26 cellular contexts compared by ENCODE assay signal in the genomic region with DNA sequence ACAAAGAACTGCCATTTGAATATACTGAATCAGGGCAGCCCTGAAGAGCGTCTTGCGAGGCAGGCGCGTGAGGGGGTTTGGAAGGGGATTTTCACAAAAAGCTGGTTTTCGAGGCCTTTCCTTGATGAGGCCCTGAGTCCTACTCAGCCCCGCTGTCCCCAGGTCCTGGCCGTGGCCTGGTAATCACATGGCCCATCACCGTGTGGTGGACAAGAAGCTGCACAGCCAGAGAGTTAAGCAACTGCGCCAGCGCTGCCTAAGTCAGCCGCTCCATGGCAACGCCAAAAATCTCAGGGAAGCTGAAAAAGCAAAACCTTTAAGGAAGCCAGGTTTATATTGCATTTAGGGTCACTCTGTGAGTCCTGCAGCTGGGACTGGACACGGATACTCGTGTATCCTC.
A peak's percentile ranks its signal among the peaks of the same experiment; 100 is the strongest.
DNase-seq lines count a peak whose midpoint lies in the region; ATAC-seq, FAIRE-seq and TF ChIP-seq lines count a peak whose summit lies in the region.
"Had no signal": no experiment of that assay in that cellular context is flagged by ENCODE, and none has a peak within 500 bp of the region (broad histone marks: within the 10 kb centered on the region; RNA-seq: fewer than 3 reads in every experiment).

No MANE protein-coding gene starts in this region.

- H3K79me1 ChIP-seq in H1 (ENCODE audit: low read depth, low read length) (no peaks in the 10 kb centered on the region), trophoblast cell (ENCODE audit: low read length) (peaks cover 13% of the 10 kb centered on the region)

- H3K79me2 ChIP-seq in GM23338 (replicated peaks; ENCODE audit: insufficient read depth) = no peaks in the 10 kb centered on the region
- H3K79me2 ChIP-seq in H1 (ENCODE audit: control insufficient read depth in 1 of 2, insufficient read depth in 2 of 2, low read length in 2 of 2) = no peaks in the 10 kb centered on the region
- H3K79me2 ChIP-seq in trophoblast cell (ENCODE audit: control insufficient read depth, insufficient read depth, low read length, poor library complexity) = peaks cover 3% of the 10 kb centered on the region

- H4K12ac ChIP-seq in trophoblast cell (ENCODE audit: low read depth, low read length) = no peak overlapping the region

- H3K4me3 ChIP-seq in GM23338 (no peak overlapping the region), H1 (ENCODE audit: extremely low read depth in 1 of 4, insufficient read depth in 2 of 4, low read depth in 3 of 4, low read length in 4 of 4) (no peak overlapping the region), trophoblast cell (ENCODE audit: low read depth, low read length) (no peak overlapping the region)
- H3K4me3 ChIP-seq: BLaER1, GM12878 had no signal

- no peak overlapping the region for H3K4me3 Mint-ChIP-seq in GM23338
- H3K4me3 Mint-ChIP-seq: CD14-positive monocyte; CD4-positive, alpha-beta memory T cell; CD4-positive, CD25-positive, alpha-beta regulatory T cell; CD8-positive, alpha-beta memory T cell had no signal

- H3K4me2 ChIP-seq in GM23338 (no peak overlapping the region), H1 (ENCODE audit: insufficient read depth in 1 of 2, low read depth in 2 of 2, low read length in 2 of 2) (no peak overlapping the region), trophoblast cell (ENCODE audit: low read length) (no peak overlapping the region)
- H3K4me2 ChIP-seq: BLaER1 had no signal

- DNase-seq in GM23338 (ENCODE audit: low spot score) (no peak), H1 (ENCODE audit: low read depth in 1 of 2, low spot score in 2 of 2) (no peak), trophoblast cell (no peak), NCI-H2171 treated with DMSO at 0.1 percent for 48 hours (lab: John Stamatoyannopoulos, UW) (no peak), LoVo (ENCODE audit: low spot score) (no peak)
- DNase-seq in activated effector memory CD4-positive, alpha-beta T cell treated with anti-CD3 and anti-CD28 coated beads, Interleukin-2, amount 50 U/mL, for 16 hours = no peak
- DNase-seq: 8988T; ACHN; BE2C; CD4-positive, alpha-beta memory T cell; CD4-positive, CD25-positive, alpha-beta regulatory T cell; CD8-positive, alpha-beta memory T cell; COR-L47; DMS 273 treated with DMSO at 0.1 percent for 48 hours; DMS153; DMS53; DMS79; DND-41; EL; GDM1 had no signal

- H3K23ac ChIP-seq in H1 (ENCODE audit: insufficient read length) (no peak overlapping the region), trophoblast cell (ENCODE audit: low read length) (peak overlapping the region; percentile 4)

- H4K5ac ChIP-seq in H1 (ENCODE audit: insufficient read length, low read depth, low read length) = no peak overlapping the region

- H3K9ac ChIP-seq in H1 (replicated peaks in 1 of 4; ENCODE audit: extremely low read depth in 1 of 4, low read depth in 3 of 4, low read length in 3 of 4) (no peak overlapping the region), trophoblast cell (ENCODE audit: low read length) (no peak overlapping the region)
- H3K9ac ChIP-seq: BLaER1 had no signal

- H4K91ac ChIP-seq in H1 (replicated peaks; ENCODE audit: insufficient read length, low read length) (no peak overlapping the region), trophoblast cell (ENCODE audit: low read depth, low read length) (peak overlapping the region; percentile 84)

- no peak overlapping the region for H3K27ac Mint-ChIP-seq in GM23338
- H3K27ac Mint-ChIP-seq: CD4-positive, CD25-positive, alpha-beta regulatory T cell; CD8-positive, alpha-beta memory T cell had no signal

- H3K36me3 ChIP-seq in GM23338 (ENCODE audit: insufficient read depth) = no peaks in the 10 kb centered on the region
- H3K36me3 ChIP-seq in H1 (ENCODE audit: control insufficient read depth in 2 of 4, insufficient read depth in 4 of 4, low read length in 3 of 4) = no peaks in the 10 kb centered on the region
- no peaks in the 10 kb centered on the region for H3K36me3 ChIP-seq in trophoblast cell (ENCODE audit: control insufficient read depth in 1 of 2, insufficient read depth in 2 of 2, low read length in 2 of 2)
- H3K36me3 ChIP-seq: BE2C, BLaER1 had no signal

- H4K20me1 ChIP-seq in GM23338 (replicated peaks; ENCODE audit: insufficient read depth) (no peaks in the 10 kb centered on the region), H1 (replicated peaks in 1 of 2; ENCODE audit: control insufficient read depth in 1 of 2, insufficient read depth in 2 of 2, low read length in 2 of 2) (no peaks in the 10 kb centered on the region)
- H4K20me1 ChIP-seq: BLaER1 had no signal

- peaks cover 4% of the 10 kb centered on the region; the same call in 1 of the 3 replicates for H3K9me3 Mint-ChIP-seq in GM23338
- H3K9me3 Mint-ChIP-seq: CD8-positive, alpha-beta memory T cell had no signal

- no peak for TF ChIP-seq POLR2A in H1 (IDR thresholded peaks at IDR 0.05; ENCODE audit: control extremely low read depth in 1 of 2, low read depth in 2 of 2, low read length in 2 of 2)

- no peak for FAIRE-seq in H1 (lab: Jason Lieb, UNC)
- FAIRE-seq: A204.1, GM12878, GM12892, GM18507 had no signal

- ATAC-seq in GM23338 = no peak
- ATAC-seq: GM12878 had no signal

- peaks cover 12% of the 10 kb centered on the region; the same call in 2 of the 3 replicates for H3K4me1 Mint-ChIP-seq in GM23338
- H3K4me1 Mint-ChIP-seq: CD14-positive monocyte; CD4-positive, alpha-beta memory T cell; CD8-positive, alpha-beta memory T cell had no signal

- no peaks in the 10 kb centered on the region for H3K27me3 ChIP-seq in GM23338 (ENCODE audit: insufficient read depth)
- 0 out of 7 replicates have a peak, but pooled peaks cover 0 to 3% (median 0%) of the 10 kb centered on the region in 4 experiments for H3K27me3 ChIP-seq in H1 (replicated peaks in 1 of 4; ENCODE audit: control insufficient read depth in 3 of 4, extremely low read depth in 1 of 4, insufficient read depth in 3 of 4, low read length in 3 of 4)
- H3K27me3 ChIP-seq in trophoblast cell (ENCODE audit: insufficient read depth, low read length) = no peaks in the 10 kb centered on the region
- H3K27me3 ChIP-seq: BE2C, BLaER1 had no signal

- no peak overlapping the region for H3K18ac ChIP-seq in H1 (ENCODE audit: extremely low read depth, low read length)
- peak overlapping the region; percentile 59 for H3K18ac ChIP-seq in trophoblast cell (ENCODE audit: low read length)

- peaks cover 4% of the 10 kb centered on the region; the same call in 1 of the 3 replicates for H3K36me3 Mint-ChIP-seq in GM23338 (ENCODE audit: low read depth)
- H3K36me3 Mint-ChIP-seq: CD14-positive monocyte; CD4-positive, alpha-beta memory T cell; CD4-positive, CD25-positive, alpha-beta regulatory T cell; CD8-positive, alpha-beta memory T cell had no signal

- no peak overlapping the region for H3K56ac ChIP-seq in H1 (replicated peaks; ENCODE audit: insufficient read length, low read depth, low read length)

- H3K9me3 ChIP-seq in H1 (ENCODE audit: insufficient read depth in 2 of 2, low read depth in 1 of 2, low read length in 1 of 2) = no peaks in the 10 kb centered on the region
- H3K9me3 ChIP-seq in trophoblast cell (ENCODE audit: insufficient read depth, low read depth, low read length) = no peaks in the 10 kb centered on the region
- H3K9me3 ChIP-seq: BE2C, BLaER1 had no signal

- TF ChIP-seq RAD21 in H1 (IDR thresholded peaks at IDR 0.05 in 1 of 2, conservative IDR thresholded peaks at IDR 0.05 in 1 of 2; ENCODE audit: low read depth in 2 of 2, low read length in 2 of 2) = no peak

- H3K27me3 Mint-ChIP-seq in GM23338 (ENCODE audit: insufficient read depth, low read depth, poor library complexity) = peaks cover 16% of the 10 kb centered on the region
- H3K27me3 Mint-ChIP-seq: CD4-positive, CD25-positive, alpha-beta regulatory T cell had no signal

- H3K4ac ChIP-seq in H1 (replicated peaks; ENCODE audit: insufficient read length, low read depth, low read length) = no peak overlapping the region
- no peak overlapping the region for H3K4ac ChIP-seq in trophoblast cell (ENCODE audit: low read depth, low read length)

- no peak overlapping the region for H3K14ac ChIP-seq in H1 (ENCODE audit: insufficient read length)
- peak overlapping the region; percentile 73 for H3K14ac ChIP-seq in trophoblast cell (ENCODE audit: low read length)

- POLR2A ChIA-PET in H1 (lab: Charles Lee; ENCODE audit: partially characterized antibody) = no interaction called here

- CTCF ChIA-PET in H1 (lab: Charles Lee; ENCODE audit: partially characterized antibody) = no interaction called here

- H2AK5ac ChIP-seq in H1 (ENCODE audit: low read depth, low read length) (no peak overlapping the region; the same call in 1 of the 2 replicates), trophoblast cell (ENCODE audit: low read length) (peak overlapping the region; percentile 77)

- H2AFZ ChIP-seq in GM23338 (peak overlapping the region; percentile 69), H1 (ENCODE audit: low read length) (no peak overlapping the region), trophoblast cell (ENCODE audit: insufficient read depth, low read length, poor library complexity) (no peak overlapping the region)

- no peak overlapping the region for H4K8ac ChIP-seq in H1 (ENCODE audit: extremely low read depth, insufficient read depth, low read length)
- no peak overlapping the region for H4K8ac ChIP-seq in trophoblast cell (ENCODE audit: low read depth, low read length)

- H2BK120ac ChIP-seq in H1 (replicated peaks; ENCODE audit: low read depth, low read length) (no peak overlapping the region), trophoblast cell (ENCODE audit: insufficient read depth, low read length, poor library complexity) (peak overlapping the region; percentile 75)

- TF ChIP-seq EP300 in H1 (IDR thresholded peaks at IDR 0.05; ENCODE audit: borderline replicate concordance in 1 of 2, low read depth in 2 of 2, low read length in 2 of 2) = no peak

- H2BK15ac ChIP-seq in H1 (ENCODE audit: low read length) = no peak overlapping the region

- no peaks in the 10 kb centered on the region for H3K23me2 ChIP-seq in H1 (ENCODE audit: low read depth, low read length)

- H2BK5ac ChIP-seq in H1 (ENCODE audit: low read depth, low read length) (no peak overlapping the region), trophoblast cell (ENCODE audit: low read depth, low read length, poor library complexity) (no peak overlapping the region)

- H3K27ac ChIP-seq in GM23338 (ENCODE audit: low read depth) (no peak overlapping the region), H1 (ENCODE audit: low read depth, low read length) (no peak overlapping the region), trophoblast cell (ENCODE audit: low read depth, low read length) (no peak overlapping the region)
- H3K27ac ChIP-seq: BLaER1 had no signal

- H3K4me1 ChIP-seq in GM23338 (ENCODE audit: insufficient read depth) (no peaks in the 10 kb centered on the region; the same call in 1 of the 2 replicates), H1 (replicated peaks in 1 of 4; ENCODE audit: control insufficient read depth in 3 of 4, insufficient read depth in 4 of 4, low read length in 3 of 4) (peaks cover 0 to 2% (median 0%) of the 10 kb centered on the region in 4 experiments; a peak in 1 of 7 replicates), trophoblast cell (ENCODE audit: control insufficient read depth in 1 of 2, insufficient read depth in 2 of 2, low read length in 2 of 2) (peaks cover 13 to 28% of the 10 kb centered on the region in 2 experiments)
- H3K4me1 ChIP-seq: BE2C, BLaER1 had no signal

- peaks cover 20% of the 10 kb centered on the region for H3K9me2 ChIP-seq in GM23338 (ENCODE audit: insufficient read depth)

- no peaks in the 10 kb centered on the region for H3F3A ChIP-seq in GM23338 (replicated peaks; ENCODE audit: low read depth)

- WGBS in H1 (ENCODE audit: extremely low coverage in 1 of 2, insufficient coverage in 1 of 2, insufficient read length in 1 of 2, insufficient replicate concordance in 2 of 2, low coverage in 1 of 2, low lambda C conversion rate in 2 of 2, missing lambda C conversion rate in 1 of 2), 2 experiments = 96% methylated on average over 14 of the region's 14 CpGs; no CpG with 5 or more reads in 1 of the 2 experiments
- no CpG with 5 or more reads among the region's 14 CpGs for WGBS in trophoblast cell (ENCODE audit: extremely low coverage, insufficient coverage, insufficient read length)

- H2BK20ac ChIP-seq in H1 (ENCODE audit: low read length) = no peak overlapping the region; the same call in 1 of the 2 replicates

- no peak for TF ChIP-seq CTCF in GM23338 (conservative IDR thresholded peaks at IDR 0.05; ENCODE audit: low read depth in 2 of 2)
- no peak for TF ChIP-seq CTCF in H1 (IDR thresholded peaks at IDR 0.05; ENCODE audit: control extremely low read depth in 1 of 3, insufficient read depth in 1 of 3, low read depth in 1 of 3, low read length in 3 of 3)

- H2BK12ac ChIP-seq in H1 (ENCODE audit: low read depth, low read length) = peak overlapping the region; percentile 6; the same call in 1 of the 2 replicates
- H2BK12ac ChIP-seq in trophoblast cell (ENCODE audit: low read length) = peak overlapping the region; percentile 90
